30 cellular contexts compared by ENCODE assay signal in the genomic region with DNA sequence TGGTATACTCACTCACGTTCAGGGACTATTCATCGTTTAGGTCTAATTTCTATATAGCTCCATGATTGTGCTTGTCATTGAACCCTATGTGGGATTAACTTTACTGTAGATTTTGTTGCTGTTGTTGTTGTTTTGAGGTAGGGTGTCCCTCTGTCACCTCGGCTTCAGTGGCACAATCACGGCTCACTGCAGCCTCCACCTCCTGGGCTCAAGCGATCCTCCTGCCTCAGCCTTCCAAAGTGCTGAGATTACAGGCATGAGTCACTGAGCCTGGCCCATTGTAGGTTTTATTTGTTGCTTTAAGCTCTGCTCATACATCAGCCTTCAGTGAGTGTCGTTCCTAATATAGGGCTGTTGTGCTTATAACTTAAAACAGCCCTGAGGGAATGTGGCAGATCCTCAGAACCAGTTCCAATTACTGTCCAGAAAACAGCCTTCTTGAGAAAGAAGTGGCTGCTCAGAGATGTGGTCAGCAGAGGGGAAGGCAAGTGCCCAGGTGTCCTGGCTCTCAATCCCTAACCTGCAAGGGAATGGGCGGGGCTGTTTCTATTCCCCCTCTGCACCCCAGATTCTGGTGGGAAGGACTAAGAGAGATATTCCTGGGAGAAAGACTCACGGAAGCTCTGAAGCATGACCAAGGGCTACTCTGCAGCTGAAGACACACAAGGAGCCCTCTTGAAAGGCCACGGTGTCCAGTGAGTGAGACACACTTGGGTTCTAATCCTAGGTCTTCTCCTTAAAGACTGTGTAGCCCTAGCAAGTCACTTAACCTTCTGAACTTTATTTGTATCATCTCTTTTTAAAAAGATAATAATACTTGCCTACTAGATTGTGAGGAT.
DNase-seq lines count a peak whose midpoint lies in the region; ATAC-seq and TF ChIP-seq lines count a peak whose summit lies in the region.
"Had no signal": no experiment of that assay in that cellular context is flagged by ENCODE, and none has a peak within 500 bp of the region (broad histone marks: within the 10 kb centered on the region; RNA-seq: fewer than 3 reads in every experiment).

No MANE protein-coding gene starts in this region.

- H3K36me3 Mint-ChIP-seq in HFFc6 (ENCODE audit: low read depth) = peaks cover 10% of the 10 kb centered on the region
- H3K36me3 Mint-ChIP-seq: activated CD4-positive, alpha-beta memory T cell treated with anti-CD3 and anti-CD28 coated beads for 36 hours had no signal

- peak overlapping the region; percentile 30 to 72 for H3K27ac ChIP-seq in left lung
- H3K27ac ChIP-seq in upper lobe of left lung = peak overlapping the region in 3 of 4 donors; percentile 13 to 52 (median 34)
- H3K27ac ChIP-seq: testis had no signal

- DNase-seq in HFFc6 = peak; percentile 74
- DNase-seq in ecto neural progenitor cell (ENCODE audit: low spot score) = peak; percentile 11
- no peak for DNase-seq in left lung
- DNase-seq in upper lobe of left lung = no peak
- DNase-seq in AG08395 (ENCODE audit: low spot score) = no peak
- DNase-seq in NCI-H1048 (lab: John Stamatoyannopoulos, UW) = no peak
- DNase-seq in HAP-1 (ENCODE audit: low spot score in 2 of 2) = no peak
- DNase-seq: activated CD4-positive, alpha-beta memory T cell treated with anti-CD3 and anti-CD28 coated beads for 36 hours; activated CD4-positive, alpha-beta T cell treated with anti-CD3 and anti-CD28 coated beads for 1 hour; activated naive CD4-positive, alpha-beta T cell; activated T-cell treated with anti-CD3 and anti-CD28 coated beads, Interleukin-2, amount 50 U/mL, for 72 hours; C1 segment of cervical spinal cord; cerebellar nuclear complex; dermis blood vessel endothelial cell; DMS79; esophagus squamous epithelium; GF-D8; GOT3; NCI-H1105 treated with DMSO at 0.1 percent for 48 hours; NCI-H2029; NCI-H524 treated with DMSO at 0.1 percent for 48 hours; right cardiac atrium; stimulated activated CD4-positive, alpha-beta T cell treated with anti-CD3 and anti-CD28 coated beads, Interleukin-1b, Interleukin-23, amount 100 ng/mL, for 48 hours; stimulated activated naive CD8-positive, alpha-beta T cell treated with anti-CD3 and anti-CD28 coated beads, Interleukin-15, Interleukin-2, amounts not matched to agents 100 U/mL and 50 U/mL, for 24 hours; T-helper 17 cell had no signal

- TF ChIP-seq CTCF in HFFc6 (IDR thresholded peaks at IDR 0.05) = no peak
- TF ChIP-seq CTCF in left lung (IDR thresholded peaks at IDR 0.05) = no peak
- TF ChIP-seq CTCF in upper lobe of left lung (IDR thresholded peaks at IDR 0.05) = no peak

- H3K4me3 ChIP-seq in left lung (no peak overlapping the region), upper lobe of left lung (no peak overlapping the region), HAP-1 (no peak overlapping the region)
- H3K4me3 ChIP-seq: esophagus squamous epithelium, K562, testis had no signal

- peak overlapping the region; percentile 89 for H3K27ac Mint-ChIP-seq in HFFc6

- H3K4me1 Mint-ChIP-seq in HFFc6 (ENCODE audit: low read depth) = peaks cover 71% of the 10 kb centered on the region

- TF ChIP-seq POLR2A in upper lobe of left lung (IDR thresholded peaks at IDR 0.05) = no peak

- H3K27me3 ChIP-seq in left lung (no peaks in the 10 kb centered on the region), upper lobe of left lung (no peaks in the 10 kb centered on the region), HAP-1 (ENCODE audit: low read depth) (no peaks in the 10 kb centered on the region)
- H3K27me3 ChIP-seq: esophagus squamous epithelium, testis had no signal

- WGBS in upper lobe of left lung, 2 donors = 88 to 90% methylated on average over 9 of the region's 9 CpGs

- intact Hi-C loops in left lung (cut with DNase I) = no loop called here

- no peaks in the 10 kb centered on the region for H3K36me3 ChIP-seq in left lung
- H3K36me3 ChIP-seq in upper lobe of left lung = no peaks in the 10 kb centered on the region
- H3K36me3 ChIP-seq in HAP-1 (replicated peaks) = no peaks in the 10 kb centered on the region
- H3K36me3 ChIP-seq: esophagus squamous epithelium had no signal

- no peaks in the 10 kb centered on the region for H3K27me3 Mint-ChIP-seq in HFFc6 (ENCODE audit: insufficient read depth)
- H3K27me3 Mint-ChIP-seq: activated CD4-positive, alpha-beta memory T cell treated with anti-CD3 and anti-CD28 coated beads for 36 hours; activated naive CD8-positive, alpha-beta T cell treated with anti-CD3 and anti-CD28 coated beads, Interleukin-2, amount 50 U/mL, for 24 hours; T-helper 17 cell had no signal

- no peak for TF ChIP-seq EP300 in upper lobe of left lung (IDR thresholded peaks at IDR 0.05)

- peaks cover 7 to 15% of the 10 kb centered on the region in 2 donors for H3K4me1 ChIP-seq in left lung
- peaks cover 6 to 14% (median 9%) of the 10 kb centered on the region in 4 donors for H3K4me1 ChIP-seq in upper lobe of left lung
- no peaks in the 10 kb centered on the region for H3K4me1 ChIP-seq in HAP-1

- peak; percentile 33 for ATAC-seq in left lung
- ATAC-seq in upper lobe of left lung (ENCODE audit: low FRiP score in 2 of 2) = no peak
- ATAC-seq in HG02678 (IDR thresholded peaks at IDR 0.05; ENCODE audit: unreplicated experiment) = no peak
- ATAC-seq: K562, SK-N-SH treated with all-trans-retinoic acid at 6 μM for 48 hours, T-helper 17 cell had no signal

- H3K9me3 ChIP-seq in left lung (no peaks in the 10 kb centered on the region), upper lobe of left lung (no peaks in the 10 kb centered on the region), HAP-1 (no peaks in the 10 kb centered on the region)
- H3K9me3 ChIP-seq: esophagus squamous epithelium, testis had no signal

- in situ Hi-C loops in HAP-1 (cut with MboI; ENCODE audit: low sequenced_read_pairs) = no loop called here

- peak overlapping the region; percentile 43; the same call in 1 of the 2 replicates for H3K4me3 Mint-ChIP-seq in HFFc6
- H3K4me3 Mint-ChIP-seq: activated CD4-positive, alpha-beta memory T cell treated with anti-CD3 and anti-CD28 coated beads for 36 hours; activated naive CD8-positive, alpha-beta T cell treated with anti-CD3 and anti-CD28 coated beads, Interleukin-2, amount 50 U/mL, for 24 hours; T-helper 17 cell had no signal

- H3K9me3 Mint-ChIP-seq in HFFc6 = peaks cover 4% of the 10 kb centered on the region; the same call in 1 of the 2 replicates
- H3K9me3 Mint-ChIP-seq: activated CD4-positive, alpha-beta memory T cell treated with anti-CD3 and anti-CD28 coated beads for 36 hours had no signal

Comparison
In these comparisons a context has a peak if more than half of its experiments do, and no peak if none do; other contexts are left out.
1. DNase-seq: peak in HFFc6 (single experiment) and ecto neural progenitor cell (single experiment); none in left lung (0 of 2), upper lobe of left lung (0 of 2), AG08395 (single experiment), NCI-H1048 (single experiment) and HAP-1 (0 of 2).